Comparison of ENCODE assay signal across 22 cellular contexts in genomic region chr3:182895513-182896112, GRCh38.
A peak's percentile ranks its signal among the peaks of the same experiment; 100 is the strongest.
DNase-seq lines count a peak whose midpoint lies in the region; ATAC-seq, FAIRE-seq and TF ChIP-seq lines count a peak whose summit lies in the region.
"Had no signal": no experiment of that assay in that cellular context is flagged by ENCODE, and none has a peak within 500 bp of the region (broad histone marks: within the 10 kb centered on the region; RNA-seq: fewer than 3 reads in every experiment).

No MANE protein-coding gene starts in this region.

- H3K4me1 Mint-ChIP-seq in CD8-positive, alpha-beta T cell (ENCODE audit: low read depth): no peaks in the 10 kb centered on the region
- H3K4me1 Mint-ChIP-seq in endothelial cell (ENCODE audit: unreplicated experiment): peaks cover 20% of the 10 kb centered on the region
- H3K4me1 Mint-ChIP-seq: CD14-positive monocyte had no signal

- H4K20me1 ChIP-seq in Loucy (ENCODE audit: insufficient read depth, low read length, poor library complexity, severe bottlenecking): no peaks in the 10 kb centered on the region

- intact Hi-C loops in CD8-positive, alpha-beta T cell (cut with DNase I, micrococcal nuclease): no loop called here

- DNase-seq in CD8-positive, alpha-beta T cell: no peak
- DNase-seq in endothelial cell (ENCODE audit: low spot score) (peak; percentile 17), mucosa of gallbladder (ENCODE audit: low spot score) (peak; percentile 31), frontal cortex (ENCODE audit: low spot score in 2 of 2) (no peak)
- DNase-seq: ACHN, AML-193, COR-L47, NCI-H1436, NCI-H2029 treated with DMSO at 0.1 percent for 48 hours, NCI-H2171 treated with DMSO at 0.1 percent for 48 hours, NCI-H510A treated with DMSO at 0.1 percent for 48 hours, NCI-H82, PC-3 had no signal

- no peak overlapping the region for H3K9ac ChIP-seq in Loucy (ENCODE audit: low read depth, low read length, poor library complexity, severe bottlenecking)

- CTCF ChIA-PET in CD8-positive, alpha-beta T cell (lab: Charles Lee): interaction anchor here (1.6 kb wide), 1 partner anchor 12 kb away, joined by 3 read pairs; no protein-coding TSS in a partner anchor

- no peaks in the 10 kb centered on the region for H3K27me3 Mint-ChIP-seq in CD8-positive, alpha-beta T cell (ENCODE audit: low read depth)
- no peaks in the 10 kb centered on the region for H3K27me3 Mint-ChIP-seq in endothelial cell (ENCODE audit: unreplicated experiment)

- no peaks in the 10 kb centered on the region for H3K9me3 Mint-ChIP-seq in CD8-positive, alpha-beta T cell
- H3K9me3 Mint-ChIP-seq in endothelial cell (ENCODE audit: unreplicated experiment): no peaks in the 10 kb centered on the region
- H3K9me3 Mint-ChIP-seq: CD14-positive monocyte had no signal

- no peaks in the 10 kb centered on the region for H3K27me3 ChIP-seq in CD8-positive, alpha-beta T cell (ENCODE audit: insufficient read depth, low read length)
- H3K27me3 ChIP-seq in Loucy (ENCODE audit: insufficient read depth, low read length, poor library complexity, severe bottlenecking): no peaks in the 10 kb centered on the region
- H3K27me3 ChIP-seq in gastroesophageal sphincter: no peaks in the 10 kb centered on the region
- H3K27me3 ChIP-seq: SJSA1 had no signal

- H3K4me3 Mint-ChIP-seq in CD8-positive, alpha-beta T cell: no peak overlapping the region
- H3K4me3 Mint-ChIP-seq in endothelial cell (ENCODE audit: unreplicated experiment): no peak overlapping the region
- H3K4me3 Mint-ChIP-seq: CD14-positive monocyte had no signal

- no peaks in the 10 kb centered on the region for H3K9me2 ChIP-seq in Loucy (replicated peaks; ENCODE audit: low read depth, low read length)

- ATAC-seq in CD8-positive, alpha-beta T cell: no peak
- ATAC-seq in GM19463 (IDR thresholded peaks at IDR 0.05; ENCODE audit: unreplicated experiment): no peak
- no peak for ATAC-seq in HG02623 (IDR thresholded peaks at IDR 0.05; ENCODE audit: unreplicated experiment)
- no peak for ATAC-seq in gastroesophageal sphincter
- ATAC-seq: PC-3 had no signal

- no peak overlapping the region for H3K4me3 ChIP-seq in CD8-positive, alpha-beta T cell (ENCODE audit: low read depth, low read length)
- H3K4me3 ChIP-seq in Loucy (ENCODE audit: low read length, poor library complexity, severe bottlenecking): no peak overlapping the region
- H3K4me3 ChIP-seq in gastroesophageal sphincter: no peak overlapping the region
- H3K4me3 ChIP-seq: HAP-1, SJSA1 had no signal

- no peak for TF ChIP-seq CTCF in CD8-positive, alpha-beta T cell (IDR thresholded peaks at IDR 0.05)
- no peak for TF ChIP-seq CTCF in Loucy (conservative IDR thresholded peaks at IDR 0.05; ENCODE audit: low read length)
- no peak for TF ChIP-seq CTCF in endothelial cell (IDR thresholded peaks at IDR 0.05; ENCODE audit: unreplicated experiment)
- TF ChIP-seq CTCF in gastroesophageal sphincter (IDR thresholded peaks at IDR 0.05): no peak

- H3K27ac ChIP-seq in CD8-positive, alpha-beta T cell (ENCODE audit: low read depth, low read length): no peak overlapping the region
- H3K27ac ChIP-seq in gastroesophageal sphincter: no peak overlapping the region
- H3K27ac ChIP-seq: HL-60, SJSA1 had no signal

- H2AFZ ChIP-seq in Loucy (ENCODE audit: low read length): 0 out of 2 replicates have a peak overlapping the region, but pooled peaks have one; percentile 23

- H3K36me3 ChIP-seq in CD8-positive, alpha-beta T cell (ENCODE audit: insufficient read depth, low read length): peaks cover 18% of the 10 kb centered on the region
- H3K36me3 ChIP-seq in Loucy (ENCODE audit: insufficient read depth, low read length) (no peaks in the 10 kb centered on the region), gastroesophageal sphincter (peaks cover 3 to 88% of the 10 kb centered on the region in 2 donors)

- FAIRE-seq in frontal cortex (lab: Jason Lieb, UNC): no peak
- FAIRE-seq: HTR-8/SVneo had no signal

- no peaks in the 10 kb centered on the region for H3K4me1 ChIP-seq in CD8-positive, alpha-beta T cell (ENCODE audit: insufficient read depth, low read length)
- H3K4me1 ChIP-seq in Loucy (ENCODE audit: insufficient read depth, low read length, poor library complexity, severe bottlenecking) (no peaks in the 10 kb centered on the region), gastroesophageal sphincter (peaks cover 0 to 5% (median 0%) of the 10 kb centered on the region in 3 donors)
- H3K4me1 ChIP-seq: HAP-1, SJSA1 had no signal

- POLR2A ChIA-PET in CD8-positive, alpha-beta T cell (lab: Charles Lee): no interaction called here

- no peaks in the 10 kb centered on the region for H3F3A ChIP-seq in Loucy (ENCODE audit: low read depth)

- no peaks in the 10 kb centered on the region for H3K9me3 ChIP-seq in CD8-positive, alpha-beta T cell (ENCODE audit: low read length)
- no peaks in the 10 kb centered on the region for H3K9me3 ChIP-seq in Loucy (ENCODE audit: insufficient read depth, low read depth, low read length)
- no peaks in the 10 kb centered on the region for H3K9me3 ChIP-seq in gastroesophageal sphincter
- H3K9me3 ChIP-seq: HAP-1, SJSA1 had no signal

- 71 to 72% methylated on average over 8 of the region's 8 CpGs for WGBS in gastroesophageal sphincter (ENCODE audit: low coverage in 1 of 2), 2 donors

- no peak overlapping the region for H3K4me2 ChIP-seq in Loucy (ENCODE audit: low read depth, low read length, poor library complexity, severe bottlenecking)

- peak overlapping the region; percentile 18 for H3K27ac Mint-ChIP-seq in CD8-positive, alpha-beta T cell
- H3K27ac Mint-ChIP-seq in endothelial cell (ENCODE audit: unreplicated experiment): peak overlapping the region; percentile 86
- H3K27ac Mint-ChIP-seq: CD14-positive monocyte had no signal

- no peak for TF ChIP-seq POLR2A in gastroesophageal sphincter (IDR thresholded peaks at IDR 0.05)

- no peak for TF ChIP-seq EP300 in gastroesophageal sphincter (IDR thresholded peaks at IDR 0.05)

- no peaks in the 10 kb centered on the region for H3K79me2 ChIP-seq in Loucy (ENCODE audit: insufficient read depth, low read length)

- peaks cover 74% of the 10 kb centered on the region for H3K36me3 Mint-ChIP-seq in CD8-positive, alpha-beta T cell
- peaks cover 6% of the 10 kb centered on the region for H3K36me3 Mint-ChIP-seq in endothelial cell (ENCODE audit: low read depth, unreplicated experiment)

Comparison
In these comparisons a context has a peak if more than half of its experiments do, and no peak if none do; other contexts are left out.
1. DNase-seq: peak in endothelial cell (single experiment) and mucosa of gallbladder (single experiment); none in CD8-positive, alpha-beta T cell (0 of 7) and frontal cortex (0 of 2).